Comparison of ENCODE assay signal across 9 cellular contexts in the genomic region with DNA sequence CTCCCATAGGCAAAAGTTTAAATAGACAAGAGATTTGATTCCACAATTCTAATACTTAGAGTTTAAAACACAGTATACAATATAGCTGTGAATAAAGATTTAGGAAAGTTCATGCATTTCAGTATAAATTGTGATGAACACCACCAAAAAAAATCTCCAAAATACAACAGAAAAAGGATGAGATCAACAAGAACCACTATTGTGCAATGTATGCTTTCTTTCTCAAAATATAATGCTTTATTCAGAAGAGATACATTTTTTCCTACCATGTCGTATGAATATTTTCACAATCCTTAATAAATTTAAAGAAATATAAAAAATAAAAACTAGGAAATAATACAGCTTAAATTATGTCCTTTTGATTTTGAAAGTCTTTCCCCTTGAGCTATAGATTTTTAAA.
"Had no signal": no experiment of that assay in that cellular context is flagged by ENCODE, and none has a peak within 500 bp of the region (broad histone marks: within the 10 kb centered on the region; RNA-seq: fewer than 3 reads in every experiment).

No MANE protein-coding gene starts in this region.

- H3K4me2 ChIP-seq: KMS-11 had no signal

- H3K36me3 ChIP-seq: HAP-1 had no signal

- H3K27ac ChIP-seq: GM23248, HL-60, KMS-11 had no signal

- H3K4me3 ChIP-seq: GM23248, HAP-1 had no signal

- H3K9ac ChIP-seq: GM23248, KMS-11 had no signal

- H3K9me3 ChIP-seq: HAP-1 had no signal

- ATAC-seq: HCT116 had no signal

- H3K4me1 ChIP-seq: HAP-1 had no signal

- H2AFZ ChIP-seq: GM23248 had no signal

- DNase-seq: GM23248, GOT3, H7, HFFc6, Karpas-422 had no signal
